ENCODE assay signal across 12 cellular contexts in the genomic region with DNA sequence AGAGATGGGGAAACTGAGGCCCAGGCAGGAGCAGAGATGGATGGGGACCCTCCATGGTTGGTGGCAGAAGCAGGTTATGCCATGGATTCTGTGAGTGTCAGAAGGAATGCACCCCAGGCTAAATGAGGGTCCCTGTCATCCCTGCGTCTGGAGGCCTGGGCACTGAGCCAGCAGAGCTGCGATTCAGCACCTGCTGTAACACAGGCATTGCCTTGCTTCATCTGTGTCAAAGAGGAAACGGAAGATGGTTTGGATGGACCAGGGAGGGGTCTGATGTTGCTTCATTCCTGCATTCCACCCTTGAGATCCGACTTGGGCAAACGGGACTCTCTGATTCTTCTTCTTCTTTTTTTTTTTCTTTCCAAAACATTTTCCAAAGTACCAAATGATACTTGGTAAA. TPM values are rescaled to one million over a fixed set of nuclear protein-coding genes. Genes with fewer than 3 reads are reported as not detected.
A peak's percentile ranks its signal among the peaks of the same experiment; 100 is the strongest.
DNase-seq lines count a peak whose midpoint lies in the region; ATAC-seq and TF ChIP-seq lines count a peak whose summit lies in the region.
"Had no signal": no experiment of that assay in that cellular context is flagged by ENCODE, and none has a peak within 500 bp of the region (broad histone marks: within the 10 kb centered on the region; RNA-seq: fewer than 3 reads in every experiment).

No MANE protein-coding gene starts in this region.

- H3K4me2 ChIP-seq in mammary epithelial cell (ENCODE audit: insufficient read depth, low read depth, low read length), result no peak overlapping the region
- no peak overlapping the region for H3K4me2 ChIP-seq in PC-3 (ENCODE audit: low read length)
- H3K4me2 ChIP-seq in Karpas-422 (ENCODE audit: low read depth, low read length, poor library complexity, severe bottlenecking), result no peak overlapping the region

- no peaks in the 10 kb centered on the region for H3K27me3 Mint-ChIP-seq in MCF 10A (ENCODE audit: insufficient read depth, unreplicated experiment)
- H3K27me3 Mint-ChIP-seq in activated CD4-positive, alpha-beta T cell treated with anti-CD3 and anti-CD28 coated beads for 36 hours, result peaks cover 10% of the 10 kb centered on the region

- no peak overlapping the region for H3K9ac ChIP-seq in mammary epithelial cell (ENCODE audit: insufficient read depth, low read length)
- no peak overlapping the region for H3K9ac ChIP-seq in PC-3 (ENCODE audit: low read length)
- no peak overlapping the region for H3K9ac ChIP-seq in Karpas-422 (ENCODE audit: low read length)

- dilution Hi-C loops in mammary epithelial cell (cut with HindIII; ENCODE audit: low sequenced_read_pairs), result no loop called here

- no peaks in the 10 kb centered on the region for H3F3A ChIP-seq in PC-3 (ENCODE audit: low read length, unreplicated experiment)

- no peak overlapping the region for H3K27ac ChIP-seq in mammary epithelial cell (ENCODE audit: insufficient read depth, low read depth, low read length)
- no peak overlapping the region for H3K27ac ChIP-seq in PC-3 (ENCODE audit: low read length)
- H3K27ac ChIP-seq in foreskin keratinocyte, result no peak overlapping the region
- H3K27ac ChIP-seq in aorta (ENCODE audit: low read depth in 1 of 2, low read length in 2 of 2), result no peak overlapping the region
- H3K27ac ChIP-seq in Karpas-422 (ENCODE audit: low read length), result no peak overlapping the region
- H3K27ac ChIP-seq: SK-N-MC had no signal

- BruUV-seq in MCF 10A (replicated peaks; lab: Mats Ljungman, UMichigan), result no TSS peak
- no TSS peak for BruUV-seq in mammary epithelial cell (replicated peaks; lab: Mats Ljungman, UMichigan)
- BruUV-seq in PC-3 (replicated peaks; lab: Mats Ljungman, UMichigan), result no TSS peak

- H4K20me1 ChIP-seq in mammary epithelial cell (ENCODE audit: insufficient read depth, low read length), result no peaks in the 10 kb centered on the region
- no peaks in the 10 kb centered on the region for H4K20me1 ChIP-seq in PC-3 (ENCODE audit: low read length)
- no peaks in the 10 kb centered on the region for H4K20me1 ChIP-seq in Karpas-422 (ENCODE audit: insufficient read depth, low read depth, low read length)

- H3K79me2 ChIP-seq in mammary epithelial cell (ENCODE audit: insufficient read depth, low read length), result no peaks in the 10 kb centered on the region
- H3K79me2 ChIP-seq in PC-3 (ENCODE audit: low read length), result no peaks in the 10 kb centered on the region
- no peaks in the 10 kb centered on the region for H3K79me2 ChIP-seq in Karpas-422 (ENCODE audit: low read length)

- H3K9me3 Mint-ChIP-seq in MCF 10A (ENCODE audit: unreplicated experiment), result no peaks in the 10 kb centered on the region
- no peaks in the 10 kb centered on the region for H3K9me3 Mint-ChIP-seq in activated CD4-positive, alpha-beta T cell treated with anti-CD3 and anti-CD28 coated beads for 36 hours (ENCODE audit: low read depth)

- peak; percentile 94 for DNase-seq in MCF 10A (ENCODE audit: unreplicated experiment)
- DNase-seq in mammary epithelial cell, result no peak
- DNase-seq in PC-3, result peak; percentile 55
- peak; percentile 9 to 35 for DNase-seq in foreskin keratinocyte
- DNase-seq in aorta, result peak; percentile 74 to 82
- DNase-seq in activated CD4-positive, alpha-beta T cell treated with anti-CD3 and anti-CD28 coated beads for 36 hours, result no peak
- no peak for DNase-seq in kidney tubule cell (ENCODE audit: low spot score)
- DNase-seq in Karpas-422, result no peak

- no peak overlapping the region for H3K27ac Mint-ChIP-seq in MCF 10A (ENCODE audit: low read depth, unreplicated experiment)
- no peak overlapping the region for H3K27ac Mint-ChIP-seq in activated CD4-positive, alpha-beta T cell treated with anti-CD3 and anti-CD28 coated beads for 36 hours

- POLR2A ChIA-PET in MCF 10A (lab: Yijun Ruan, JAX) (interaction anchor here (1.0 kb wide), 1 partner anchor 13 kb away, joined by 4 read pairs; no protein-coding TSS in a partner anchor), PC-3 (lab: Charles Lee; ENCODE audit: unreplicated experiment) (no interaction called here)
- POLR2A ChIA-PET in activated CD4-positive, alpha-beta T cell treated with anti-CD3 and anti-CD28 coated beads for 36 hours (lab: Charles Lee), result no interaction called here

- H3K36me3 ChIP-seq in mammary epithelial cell (ENCODE audit: insufficient read depth, low read length) (no peaks in the 10 kb centered on the region), PC-3 (ENCODE audit: low read depth, low read length) (no peaks in the 10 kb centered on the region), aorta (ENCODE audit: control insufficient read depth in 1 of 2, insufficient read depth in 2 of 2, low read length in 1 of 2) (no peaks in the 10 kb centered on the region), Karpas-422 (ENCODE audit: insufficient read depth, low read length) (no peaks in the 10 kb centered on the region)
- H3K36me3 ChIP-seq: HAP-1 had no signal

- peaks cover 38% of the 10 kb centered on the region for H3K4me1 Mint-ChIP-seq in MCF 10A (ENCODE audit: insufficient read depth, unreplicated experiment)
- H3K4me1 Mint-ChIP-seq in activated CD4-positive, alpha-beta T cell treated with anti-CD3 and anti-CD28 coated beads for 36 hours, result peaks cover 6% of the 10 kb centered on the region

- H3K4me3 Mint-ChIP-seq in MCF 10A (ENCODE audit: unreplicated experiment), result no peak overlapping the region
- H3K4me3 Mint-ChIP-seq in activated CD4-positive, alpha-beta T cell treated with anti-CD3 and anti-CD28 coated beads for 36 hours, result no peak overlapping the region

- no peak for ATAC-seq in PC-3
- ATAC-seq in foreskin keratinocyte, result no peak
- ATAC-seq in aorta (ENCODE audit: low FRiP score), result no peak
- no peak for ATAC-seq in activated CD4-positive, alpha-beta T cell treated with anti-CD3 and anti-CD28 coated beads for 36 hours

- in situ Hi-C loops in mammary epithelial cell (cut with MboI; ENCODE audit: low sequenced_read_pairs in 2 of 2), result no loop called here

- H3K4me1 ChIP-seq in mammary epithelial cell (ENCODE audit: insufficient read depth, low read length), result peaks cover 3% of the 10 kb centered on the region
- H3K4me1 ChIP-seq in PC-3 (ENCODE audit: insufficient read depth, low read length), result peaks cover 3% of the 10 kb centered on the region; the same call in 1 of the 2 replicates
- H3K4me1 ChIP-seq in foreskin keratinocyte, result no peaks in the 10 kb centered on the region
- peaks cover 0 to 3% of the 10 kb centered on the region in 2 donors for H3K4me1 ChIP-seq in aorta (ENCODE audit: control insufficient read depth in 1 of 2, insufficient read depth in 2 of 2, low read length in 2 of 2)
- peaks cover 18% of the 10 kb centered on the region for H3K4me1 ChIP-seq in Karpas-422 (ENCODE audit: low read length)

- H3K9me2 ChIP-seq in PC-3 (replicated peaks; ENCODE audit: low read length) (no peaks in the 10 kb centered on the region), Karpas-422 (replicated peaks; ENCODE audit: insufficient read depth, low read length) (no peaks in the 10 kb centered on the region)

- H3K9me3 ChIP-seq in mammary epithelial cell (replicated peaks; ENCODE audit: insufficient read depth, low read length), result no peaks in the 10 kb centered on the region
- no peaks in the 10 kb centered on the region for H3K9me3 ChIP-seq in PC-3 (ENCODE audit: low read length)
- H3K9me3 ChIP-seq in aorta (ENCODE audit: control insufficient read depth, low read length), result no peaks in the 10 kb centered on the region
- no peaks in the 10 kb centered on the region for H3K9me3 ChIP-seq in Karpas-422 (ENCODE audit: low read length)
- H3K9me3 ChIP-seq: HAP-1 had no signal

- TF ChIP-seq CTCF in MCF 10A (IDR thresholded peaks at IDR 0.05; ENCODE audit: unreplicated experiment), result no peak
- no peak for TF ChIP-seq CTCF in mammary epithelial cell (conservative IDR thresholded peaks at IDR 0.05 in 1 of 2, IDR thresholded peaks at IDR 0.05 in 1 of 2; ENCODE audit: extremely low read depth in 1 of 2, insufficient read depth in 1 of 2, low read depth in 1 of 2, low read length in 2 of 2)
- no peak for TF ChIP-seq CTCF in PC-3 (conservative IDR thresholded peaks at IDR 0.05; ENCODE audit: low read depth, low read length)
- TF ChIP-seq CTCF in foreskin keratinocyte (conservative IDR thresholded peaks at IDR 0.05), result no peak

- H3K36me3 Mint-ChIP-seq in MCF 10A (ENCODE audit: insufficient read depth, unreplicated experiment), result peaks cover 7% of the 10 kb centered on the region
- no peaks in the 10 kb centered on the region for H3K36me3 Mint-ChIP-seq in activated CD4-positive, alpha-beta T cell treated with anti-CD3 and anti-CD28 coated beads for 36 hours (ENCODE audit: low read depth)

- no peaks in the 10 kb centered on the region for H3K27me3 ChIP-seq in mammary epithelial cell (ENCODE audit: insufficient read depth, low read length)
- no peaks in the 10 kb centered on the region for H3K27me3 ChIP-seq in PC-3 (ENCODE audit: low read length)
- H3K27me3 ChIP-seq in foreskin keratinocyte, result peaks cover 17% of the 10 kb centered on the region
- H3K27me3 ChIP-seq in aorta (ENCODE audit: control insufficient read depth in 1 of 2, insufficient read depth in 2 of 2, low read length in 1 of 2), result no peaks in the 10 kb centered on the region
- H3K27me3 ChIP-seq in Karpas-422 (ENCODE audit: low read length), result no peaks in the 10 kb centered on the region

- intact Hi-C loops in MCF 10A (cut with micrococcal nuclease), result no loop called here
- intact Hi-C loops in mammary epithelial cell (cut with micrococcal nuclease), result loop anchor here (2.0 kb wide), 1 partner anchor 38 kb away; a partner anchor contains a TSS
- intact Hi-C loops in PC-3 (cut with micrococcal nuclease), result no loop called here
- intact Hi-C loops in aorta (cut with DNase I), result loop anchor here in 1 of 2 donors (5.0 kb wide), 1 partner anchor 36 kb away; a partner anchor contains a TSS
- intact Hi-C loops in activated CD4-positive, alpha-beta T cell treated with anti-CD3 and anti-CD28 coated beads for 36 hours (cut with DNase I, micrococcal nuclease), result no loop called here

- H2AFZ ChIP-seq in mammary epithelial cell (ENCODE audit: low read depth, low read length) (no peak overlapping the region), PC-3 (ENCODE audit: low read length) (no peak overlapping the region), Karpas-422 (ENCODE audit: low read length) (no peak overlapping the region)

- 5% methylated on average over 4 of the region's 5 CpGs for WGBS in mammary epithelial cell (ENCODE audit: low coverage, missing lambda C conversion rate)
- 26 to 33% methylated on average over 5 of the region's 5 CpGs for WGBS in aorta, 2 donors

- CTCF ChIA-PET in MCF 10A (lab: Yijun Ruan, JAX) (interaction anchor here (1.5 kb wide), 1 partner anchor 26 kb away, joined by 3 read pairs; no protein-coding TSS in a partner anchor), mammary epithelial cell (lab: Charles Lee; ENCODE audit: low non-redundant PET) (no interaction called here), PC-3 (lab: Charles Lee) (no interaction called here)
- CTCF ChIA-PET in activated CD4-positive, alpha-beta T cell treated with anti-CD3 and anti-CD28 coated beads for 36 hours (lab: Charles Lee), result no interaction called here

- H3K4me3 ChIP-seq in mammary epithelial cell (replicated peaks in 1 of 3; ENCODE audit: insufficient read depth in 1 of 3, low read depth in 2 of 3, low read length in 3 of 3) (no peak overlapping the region), PC-3 (ENCODE audit: low read length) (no peak overlapping the region), aorta (ENCODE audit: low read length in 2 of 2) (no peak overlapping the region), Karpas-422 (ENCODE audit: low read length) (no peak overlapping the region)
- H3K4me3 ChIP-seq: HAP-1, SK-N-MC had no signal

RNA-seq across cellular contexts. Expression of a gene that starts 1.2 kb away (rescaled TPM):
- 1.9 and 4.7 TPM in 2 replicates for total RNA-seq in MCF 10A (2022)
- total RNA-seq in mammary epithelial cell, result 1 to 10 TPM in 1 of 2 donors, under 1 TPM in 1; 0.17 to 1.9 TPM
- polyA plus RNA-seq in mammary epithelial cell, result 0.03 TPM
- not detected for polyA minus RNA-seq in mammary epithelial cell
- total RNA-seq in PC-3 (2014; rRNA removed), result not detected in 2 replicates
- 0.04 TPM in 1 of 2 replicates, not detected in the other for total RNA-seq in foreskin keratinocyte
- polyA plus RNA-seq in foreskin keratinocyte, result 0.06 TPM in 1 of 2 replicates, not detected in the other
- 10 to 100 TPM; 38.7 to 52.7 TPM for total RNA-seq in aorta
- polyA plus RNA-seq in aorta, result 10 to 100 TPM in 1 of 2 donors, 1 to 10 TPM in 1; 7.9 to 12.5 TPM
- total RNA-seq in activated CD4-positive, alpha-beta T cell treated with anti-CD3 and anti-CD28 coated beads for 36 hours, result under 1 TPM; 0.41 to 0.79 TPM
- total RNA-seq in Karpas-422 (2014; rRNA removed; shearing (Covaris generic); ENCODE audit: low replicate concordance), result 0.11 and 0.41 TPM in 2 replicates
- total RNA-seq: dermis microvascular lymphatic vessel endothelial cell, HT1080 had no signal

RNA-seq across cellular contexts. Expression of a gene that starts 21.2 kb away (rescaled TPM):
- 2.4 and 2.8 TPM in 2 replicates for total RNA-seq in MCF 10A (2022)
- under 1 TPM in 1 of 2 donors, not detected in 1; 0.09 TPM for total RNA-seq in mammary epithelial cell
- polyA plus RNA-seq in mammary epithelial cell, result 0.06 TPM
- not detected for polyA minus RNA-seq in mammary epithelial cell
- total RNA-seq in PC-3 (2014; rRNA removed), result not detected in 2 replicates
- not detected in 2 replicates for total RNA-seq in foreskin keratinocyte
- polyA plus RNA-seq in foreskin keratinocyte, result not detected in 2 replicates
- total RNA-seq in aorta, result 10 to 100 TPM in 1 of 2 donors, 1 to 10 TPM in 1; 8.0 to 13.6 TPM
- polyA plus RNA-seq in aorta, result under 1 TPM; 0.20 to 0.38 TPM
- total RNA-seq in activated CD4-positive, alpha-beta T cell treated with anti-CD3 and anti-CD28 coated beads for 36 hours, result not detected
- 1.1 TPM in 1 of 2 replicates, not detected in the other for total RNA-seq in Karpas-422 (2014; rRNA removed; shearing (Covaris generic); ENCODE audit: low replicate concordance)
- total RNA-seq: HT1080 had no signal

RNA-seq across cellular contexts. Expression of a gene that starts 36.1 kb away (rescaled TPM):
- total RNA-seq in MCF 10A (2022), result 15.0 and 16.8 TPM in 2 replicates
- 10 to 100 TPM in 1 of 2 donors, 1 to 10 TPM in 1; 2.0 to 10.9 TPM for total RNA-seq in mammary epithelial cell
- polyA plus RNA-seq in mammary epithelial cell, result 0.65 TPM
- polyA minus RNA-seq in mammary epithelial cell, result not detected
- total RNA-seq in PC-3 (2014; rRNA removed), result 2.5 and 5.1 TPM in 2 replicates
- 2.2 and 3.2 TPM in 2 replicates for total RNA-seq in foreskin keratinocyte
- 5.5 and 7.9 TPM in 2 replicates for polyA plus RNA-seq in foreskin keratinocyte
- 10 to 100 TPM; 26.2 to 48.0 TPM for total RNA-seq in aorta
- polyA plus RNA-seq in aorta, result 10 to 100 TPM in 1 of 2 donors, 1 to 10 TPM in 1; 5.4 to 81.7 TPM
- 10 to 100 TPM; 11.7 to 13.2 TPM for total RNA-seq in activated CD4-positive, alpha-beta T cell treated with anti-CD3 and anti-CD28 coated beads for 36 hours
- 4.6 and 8.4 TPM in 2 replicates for total RNA-seq in Karpas-422 (2014; rRNA removed; shearing (Covaris generic); ENCODE audit: low replicate concordance)

RNA-seq across cellular contexts. Expression of a gene that starts 38.3 kb away (rescaled TPM):
- total RNA-seq in MCF 10A (2022) (27.6 and 34.7 TPM in 2 replicates), mammary epithelial cell (10 to 100 TPM; 10.5 to 22.4 TPM), PC-3 (2014; rRNA removed) (28.3 and 37.5 TPM in 2 replicates), foreskin keratinocyte (17.1 and 17.5 TPM in 2 replicates), aorta (10 to 100 TPM in 1 of 2 donors, 1 to 10 TPM in 1; 8.9 to 14.6 TPM)
- polyA plus RNA-seq in mammary epithelial cell (11.3 TPM), foreskin keratinocyte (12.5 and 13.4 TPM in 2 replicates), aorta (10 to 100 TPM in 1 of 2 donors, 1 to 10 TPM in 1; 1.5 to 10.3 TPM)
- polyA minus RNA-seq in mammary epithelial cell, result 9.8 TPM
- total RNA-seq in activated CD4-positive, alpha-beta T cell treated with anti-CD3 and anti-CD28 coated beads for 36 hours, result 10 to 100 TPM; 15.4 to 17.9 TPM
- total RNA-seq in Karpas-422 (2014; rRNA removed; shearing (Covaris generic); ENCODE audit: low replicate concordance), result 17.4 and 41.5 TPM in 2 replicates

RNA-seq across cellular contexts. Expression of a gene that starts 54.5 kb away (rescaled TPM):
- total RNA-seq in MCF 10A (2022), result 35.0 and 39.0 TPM in 2 replicates
- 10 to 100 TPM in 1 of 2 donors, 1 to 10 TPM in 1; 4.7 to 29.6 TPM for total RNA-seq in mammary epithelial cell
- 3.2 TPM for polyA plus RNA-seq in mammary epithelial cell
- polyA minus RNA-seq in mammary epithelial cell, result 9.1 TPM
- 8.3 and 12.4 TPM in 2 replicates for total RNA-seq in PC-3 (2014; rRNA removed)
- total RNA-seq in foreskin keratinocyte, result 8.2 and 11.3 TPM in 2 replicates
- 13.9 and 15.3 TPM in 2 replicates for polyA plus RNA-seq in foreskin keratinocyte
- 10 to 100 TPM; 43.4 to 43.8 TPM for total RNA-seq in aorta
- 10 to 100 TPM; 20.7 to 35.8 TPM for polyA plus RNA-seq in aorta
- total RNA-seq in activated CD4-positive, alpha-beta T cell treated with anti-CD3 and anti-CD28 coated beads for 36 hours, result 10 to 100 TPM; 22.4 to 30.6 TPM
- 2.2 and 7.1 TPM in 2 replicates for total RNA-seq in Karpas-422 (2014; rRNA removed; shearing (Covaris generic); ENCODE audit: low replicate concordance)

Comparison
In these comparisons a context has a peak if more than half of its experiments do, and no peak if none do; other contexts are left out.
1. DNase-seq: peak in MCF 10A (single experiment), PC-3 (single experiment), foreskin keratinocyte (2 of 2) and aorta (2 of 2); none in mammary epithelial cell (single experiment), activated CD4-positive, alpha-beta T cell treated with anti-CD3 and anti-CD28 coated beads for 36 hours (single experiment), kidney tubule cell (single experiment) and Karpas-422 (single experiment).